In the genomic region with DNA sequence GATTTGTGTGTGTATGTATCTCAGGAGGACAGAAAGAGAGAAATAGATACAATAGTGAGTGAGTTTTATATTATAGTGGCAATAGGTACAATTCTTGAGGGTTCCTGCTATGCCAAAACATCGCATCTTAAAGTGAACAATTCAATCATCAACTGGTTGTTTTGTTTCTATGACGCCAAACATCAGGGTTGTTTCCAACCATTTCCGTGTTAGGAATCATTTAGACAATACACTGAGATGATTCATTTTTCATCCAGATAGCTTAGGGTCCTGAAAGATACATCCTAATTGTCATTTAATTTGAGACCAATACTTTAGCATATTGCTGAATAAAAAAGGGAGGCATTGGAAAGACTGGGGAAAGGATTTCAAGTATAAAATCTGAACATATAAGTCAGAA, we compare ENCODE assay signal across 24 cellular contexts.
"Had no signal": no experiment of that assay in that cellular context is flagged by ENCODE, and none has a peak within 500 bp of the region (broad histone marks: within the 10 kb centered on the region; RNA-seq: fewer than 3 reads in every experiment).

No MANE protein-coding gene starts in this region.

- H3K4me3 Mint-ChIP-seq: activated CD4-positive, alpha-beta T cell treated with anti-CD3 and anti-CD28 coated beads, Interleukin-2, amount 10 ng/mL, durations not matched to agents 24 days and 14 days; activated CD8-positive, alpha-beta T cell treated with anti-CD3 and anti-CD28 coated beads, Interleukin-2, amount 10 ng/mL, durations not matched to agents 7 days and 5 days; activated naive CD4-positive, alpha-beta T cell treated with anti-CD3 and anti-CD28 coated beads, Interleukin-2, amount 50 U/mL, for 24 hours; activated naive CD8-positive, alpha-beta T cell treated with anti-CD3 and anti-CD28 coated beads, Interleukin-2, amount 10 ng/mL, durations not matched to agents 7 days and 5 days; activated T-cell treated with anti-CD3 and anti-CD28 coated beads, Interleukin-2, amount 50 U/mL, for 24 hours had no signal

- H3K4me1 Mint-ChIP-seq: activated CD4-positive, alpha-beta T cell treated with anti-CD3 and anti-CD28 coated beads, Interleukin-2, amount 10 ng/mL, durations not matched to agents 24 days and 14 days; activated naive CD4-positive, alpha-beta T cell treated with anti-CD3 and anti-CD28 coated beads, Interleukin-2, amount 50 U/mL, for 24 hours; activated naive CD8-positive, alpha-beta T cell treated with anti-CD3 and anti-CD28 coated beads, Interleukin-2, amount 10 ng/mL, durations not matched to agents 7 days and 5 days had no signal

- H3K36me3 Mint-ChIP-seq: activated naive CD4-positive, alpha-beta T cell treated with anti-CD3 and anti-CD28 coated beads, Interleukin-2, amount 50 U/mL, for 24 hours; activated naive CD8-positive, alpha-beta T cell treated with anti-CD3 and anti-CD28 coated beads, Interleukin-2, amount 10 ng/mL, durations not matched to agents 7 days and 5 days had no signal

- H3K27me3 ChIP-seq: ascending aorta had no signal

- H3K27ac ChIP-seq: ascending aorta, PC-9 had no signal

- FAIRE-seq: K562, RCC 7860 had no signal

- ATAC-seq: activated CD8-positive, alpha-beta T cell treated with anti-CD3 and anti-CD28 coated beads, Interleukin-2, amount 10 ng/mL, durations not matched to agents 7 days and 5 days; K562 had no signal

- H3K27me3 Mint-ChIP-seq: activated naive CD8-positive, alpha-beta T cell treated with anti-CD3 and anti-CD28 coated beads, Interleukin-2, amount 10 ng/mL, durations not matched to agents 7 days and 5 days had no signal

- H2AFZ ChIP-seq: PC-9 had no signal

- H3K27ac Mint-ChIP-seq: activated CD4-positive, alpha-beta T cell treated with anti-CD3 and anti-CD28 coated beads, Interleukin-2, amount 10 ng/mL, durations not matched to agents 24 days and 14 days; activated CD8-positive, alpha-beta T cell treated with anti-CD3 and anti-CD28 coated beads, Interleukin-2, amount 10 ng/mL, durations not matched to agents 7 days and 5 days; activated naive CD4-positive, alpha-beta T cell treated with anti-CD3 and anti-CD28 coated beads, Interleukin-2, amount 50 U/mL, for 24 hours; activated naive CD8-positive, alpha-beta T cell treated with anti-CD3 and anti-CD28 coated beads, Interleukin-2, amount 10 ng/mL, durations not matched to agents 7 days and 5 days; activated T-cell treated with anti-CD3 and anti-CD28 coated beads, Interleukin-2, amount 50 U/mL, for 24 hours; activated T-helper 2 cell treated with anti-CD3 and anti-CD28 coated beads, Interferon-gamma antibody, Interleukin-2, Interleukin-4, amounts not matched to agents 10 μg/mL and 5 μg/mL and 100 μg/mL, durations not matched to agents 14 hours and 24 hours and 36 hours had no signal

- H3K9me3 Mint-ChIP-seq: activated CD4-positive, alpha-beta T cell treated with anti-CD3 and anti-CD28 coated beads, Interleukin-2, amount 10 ng/mL, durations not matched to agents 24 days and 14 days; activated naive CD4-positive, alpha-beta T cell treated with anti-CD3 and anti-CD28 coated beads, Interleukin-2, amount 50 U/mL, for 24 hours; activated naive CD8-positive, alpha-beta T cell treated with anti-CD3 and anti-CD28 coated beads, Interleukin-2, amount 10 ng/mL, durations not matched to agents 7 days and 5 days; activated T-helper 2 cell treated with anti-CD3 and anti-CD28 coated beads, Interferon-gamma antibody, Interleukin-2, Interleukin-4, amounts not matched to agents 10 μg/mL and 5 μg/mL and 100 μg/mL, durations not matched to agents 14 hours and 24 hours and 36 hours had no signal

- H3K36me3 ChIP-seq: ascending aorta had no signal

- H3K4me2 ChIP-seq: PC-9 had no signal

- H3K9me3 ChIP-seq: ascending aorta had no signal

- DNase-seq: activated CD4-positive, alpha-beta T cell treated with anti-CD3 and anti-CD28 coated beads, Interleukin-2, amount 10 ng/mL, durations not matched to agents 24 days and 14 days; activated CD4-positive, alpha-beta T cell treated with anti-CD3 and anti-CD28 coated beads, Interleukin-2, amount 50 U/mL, for 48 hours; activated CD8-positive, alpha-beta T cell treated with anti-CD3 and anti-CD28 coated beads, Interleukin-2, amount 10 ng/mL, durations not matched to agents 7 days and 5 days; activated gamma-delta T cell; activated naive CD4-positive, alpha-beta T cell treated with Interleukin-2 at 50 U/mL for 16 hours; activated naive CD8-positive, alpha-beta T cell treated with anti-CD3 and anti-CD28 coated beads, Interleukin-2, amount 10 ng/mL, durations not matched to agents 7 days and 5 days; activated T-cell treated with anti-CD3 and anti-CD28 coated beads, Interleukin-2, amount 50 U/mL, for 24 hours; amygdala; IMR-90; NCI-H146; NCI-H187 treated with DMSO at 0.1 percent for 48 hours; NCI-H345; NCI-H524 treated with DMSO at 0.1 percent for 48 hours; PC-9; Right ventricle myocardium superior; SW 1271; T-helper 1 cell; T-helper 2 cell; T-helper 9 cell had no signal

- H3K4me3 ChIP-seq: ascending aorta, K562, PC-9 had no signal
